13 cellular contexts compared by ENCODE assay signal in genomic region chr7:116777613-116778380, GRCh38.
A peak's percentile ranks its signal among the peaks of the same experiment; 100 is the strongest.
DNase-seq lines count a peak whose midpoint lies in the region; ATAC-seq and TF ChIP-seq lines count a peak whose summit lies in the region.
"Had no signal": no experiment of that assay in that cellular context is flagged by ENCODE, and none has a peak within 500 bp of the region (broad histone marks: within the 10 kb centered on the region; RNA-seq: fewer than 3 reads in every experiment).

No MANE protein-coding gene starts in this region.

- peaks cover 25% of the 10 kb centered on the region for H3F3A ChIP-seq in SK-N-SH (replicated peaks; ENCODE audit: insufficient read depth)

- TF ChIP-seq RAD21 in HCT116 (IDR thresholded peaks at IDR 0.05; ENCODE audit: low read depth) (0 out of 2 replicates have a peak, but pooled peaks have one; percentile 1), SK-N-SH (IDR thresholded peaks at IDR 0.05; ENCODE audit: low read length) (no peak)

- peak overlapping the region; percentile 70 for H3K4me2 ChIP-seq in HCT116 (ENCODE audit: low read length)
- H3K4me2 ChIP-seq in SK-N-SH = peak overlapping the region; percentile 24; the same call in 1 of the 2 replicates
- H3K4me2 ChIP-seq: GM23338 had no signal

- no peak overlapping the region for H2AFZ ChIP-seq in HCT116 (ENCODE audit: low read depth, low read length, poor library complexity, severe bottlenecking)
- H2AFZ ChIP-seq in SK-N-SH (ENCODE audit: low read depth) = no peak overlapping the region
- H2AFZ ChIP-seq: GM23338 had no signal

- H3K36me3 ChIP-seq in HCT116 (ENCODE audit: control insufficient read depth in 1 of 2, insufficient read depth in 2 of 2, low read length in 2 of 2) (peaks cover 20 to 81% of the 10 kb centered on the region in 2 experiments), SK-N-SH (replicated peaks in 1 of 2; ENCODE audit: control insufficient read depth in 1 of 2, insufficient read depth in 2 of 2, low read length in 1 of 2) (peaks cover 12 to 17% of the 10 kb centered on the region in 2 experiments)

- POLR2A ChIA-PET in HCT116 (lab: Charles Lee) = no interaction called here
- POLR2A ChIA-PET in SK-N-SH (lab: Yijun Ruan, JAX) = no interaction called here

- H3K79me2 ChIP-seq in HCT116 (ENCODE audit: insufficient read depth, low read length) (peaks cover 77% of the 10 kb centered on the region), SK-N-SH (ENCODE audit: insufficient read depth) (no peaks in the 10 kb centered on the region)

- CTCF ChIA-PET in HCT116 (lab: Charles Lee) = interaction anchor here (1.1 kb wide), 1 partner anchor 106 kb away, joined by 3 read pairs; the partner anchor contains the start of gene MET
- CTCF ChIA-PET in SK-N-SH (lab: Yijun Ruan, JAX) = interaction anchor here (0.9 to 1.1 kb wide), 2 partner anchors 107 to 187 kb away, joined by 3 read pairs; no protein-coding TSS in a partner anchor

- RAD21 ChIA-PET in HCT116 (lab: Charles Lee; ENCODE audit: low non-redundant PET in 1 of 2, low total read pairs in 2 of 2, uncharacterized antibody in 2 of 2, unreplicated experiment in 2 of 2) = interaction anchor here in 1 of 2 experiments (1.5 kb wide), 1 partner anchor 106 kb away, joined by 4 read pairs; the partner anchor contains the start of gene MET

- H3K9me2 ChIP-seq in HCT116 (ENCODE audit: insufficient read depth) (no peaks in the 10 kb centered on the region), SK-N-SH (no peaks in the 10 kb centered on the region)

- H3K4me3 ChIP-seq in HCT116 (replicated peaks in 1 of 2; ENCODE audit: low read depth in 1 of 2, low read length in 2 of 2) = peak overlapping the region in 1 of 2 experiments; percentile 20; a peak in 1 of 4 replicates
- no peak overlapping the region for H3K4me3 ChIP-seq in SK-N-SH (ENCODE audit: low read depth in 2 of 2, low read length in 1 of 2)
- no peak overlapping the region for H3K4me3 ChIP-seq in fibroblast of mammary gland (ENCODE audit: control insufficient read depth, low read depth, low read length)
- H3K4me3 ChIP-seq: body of pancreas, GM23338, testis had no signal

- peak overlapping the region; percentile 97 for H3K27ac ChIP-seq in HCT116 (ENCODE audit: low read depth, low read length)
- H3K27ac ChIP-seq in SK-N-SH (ENCODE audit: low read depth in 2 of 2, low read length in 1 of 2) = peak overlapping the region; percentile 70 to 74; a peak in 3 of 4 replicates
- H3K27ac ChIP-seq: testis had no signal

- peak overlapping the region; percentile 66 for H3K9ac ChIP-seq in HCT116 (ENCODE audit: low read length)
- no peak overlapping the region; the same call in 1 of the 2 replicates for H3K9ac ChIP-seq in SK-N-SH

- WGBS in SK-N-SH (ENCODE audit: low lambda C conversion rate) = 30% methylated on average over 3 of the region's 3 CpGs

- DNase-seq in HCT116 (ENCODE audit: low read depth, low spot score) = no peak
- no peak for DNase-seq in SK-N-SH
- DNase-seq in fibroblast of mammary gland (ENCODE audit: low read depth) = peak; percentile 69
- DNase-seq in stromal cell of bone marrow (ENCODE audit: low read depth) = peak; percentile 75
- no peak for DNase-seq in posterior vena cava (ENCODE audit: low spot score)
- DNase-seq: body of pancreas, NCI-H1417 treated with DMSO at 0.1 percent for 48 hours, NCI-H82, testis had no signal

- H3K27me3 ChIP-seq in HCT116 (ENCODE audit: insufficient read depth, low read length) (no peaks in the 10 kb centered on the region), SK-N-SH (ENCODE audit: insufficient read depth) (no peaks in the 10 kb centered on the region)
- H3K27me3 ChIP-seq: body of pancreas, testis had no signal

- H3K9me3 ChIP-seq in HCT116 (ENCODE audit: control insufficient read depth in 1 of 2, insufficient read depth in 1 of 2, low read depth in 1 of 2, low read length in 2 of 2) = no peaks in the 10 kb centered on the region
- no peaks in the 10 kb centered on the region for H3K9me3 ChIP-seq in SK-N-SH
- H3K9me3 ChIP-seq: body of pancreas, testis had no signal

- ATAC-seq in HCT116 (no peak), GM21825 (IDR thresholded peaks at IDR 0.05; ENCODE audit: unreplicated experiment) (no peak), GM19397 (IDR thresholded peaks at IDR 0.05; ENCODE audit: unreplicated experiment) (no peak), GM18519 (IDR thresholded peaks at IDR 0.05; ENCODE audit: low FRiP score, unreplicated experiment) (no peak)
- ATAC-seq: body of pancreas, GM23338 had no signal

- peak in 1 of 2 experiments; percentile 89; a peak in 2 of 4 replicates for TF ChIP-seq EP300 in SK-N-SH (IDR thresholded peaks at IDR 0.05; ENCODE audit: borderline replicate concordance in 1 of 2, low read depth in 1 of 2, low read length in 1 of 2)

- TSS peak; percentile 2 for BruUV-seq in HCT116 (replicated peaks; lab: Mats Ljungman, UMichigan)

- TF ChIP-seq POLR2A in HCT116 (IDR thresholded peaks at IDR 0.05; ENCODE audit: borderline replicate concordance, extremely low read depth, insufficient read depth, insufficient read length) = no peak

- intact Hi-C loops in HCT116 (cut with micrococcal nuclease) = loop anchor here (1.0 to 10.0 kb wide), 4 partner anchors 24 to 103 kb away; partner anchors contain the start of gene MET
- intact Hi-C loops in posterior vena cava (cut with DNase I) = no loop called here

- peaks cover 89 to 97% of the 10 kb centered on the region in 2 experiments for H3K4me1 ChIP-seq in HCT116 (ENCODE audit: control insufficient read depth in 1 of 2, insufficient read depth in 2 of 2, low read length in 2 of 2)
- H3K4me1 ChIP-seq in SK-N-SH (ENCODE audit: control insufficient read depth in 1 of 2, insufficient read depth in 2 of 2, low read depth in 1 of 2, low read length in 1 of 2) = peaks cover 4 to 29% of the 10 kb centered on the region in 2 experiments
- H3K4me1 ChIP-seq: testis had no signal

- no peak for TF ChIP-seq CTCF in HCT116 (IDR thresholded peaks at IDR 0.05 in 2 of 3, conservative IDR thresholded peaks at IDR 0.05 in 1 of 3; ENCODE audit: borderline replicate concordance in 1 of 3, insufficient read depth in 1 of 3, low read depth in 2 of 3, low read length in 2 of 3)
- no peak for TF ChIP-seq CTCF in SK-N-SH (IDR thresholded peaks at IDR 0.05)
- no peak for TF ChIP-seq CTCF in fibroblast of mammary gland (conservative IDR thresholded peaks at IDR 0.05; ENCODE audit: control insufficient read depth, insufficient read depth, low read depth, low read length)

- H4K20me1 ChIP-seq in HCT116 (ENCODE audit: insufficient read depth) (no peaks in the 10 kb centered on the region), SK-N-SH (ENCODE audit: insufficient read depth) (no peaks in the 10 kb centered on the region)

TF ChIP-seq in HCT116, 20 proteins besides CTCF, POLR2A, EP300 and RAD21 (continues in another document):
- TF ChIP-seq MAX (IDR thresholded peaks at IDR 0.05) (no peak; the same call in 1 of the 2 replicates), TCF7L2 (IDR thresholded peaks at IDR 0.05; ENCODE audit: borderline replicate concordance, extremely low read depth, insufficient read depth, insufficient read length) (no peak), POLR2AphosphoS5 (IDR thresholded peaks at IDR 0.05; ENCODE audit: low read depth, low read length) (peak; percentile 32; the same call in 1 of the 2 replicates), ZNF274 (IDR thresholded peaks at IDR 0.05; ENCODE audit: low read depth, low read length) (no peak), YY1 (IDR thresholded peaks at IDR 0.05; ENCODE audit: extremely low read depth, insufficient replicate concordance, low read depth, low read length) (no peak), EZH2 (IDR thresholded peaks at IDR 0.05) (no peak), ELF1 (IDR thresholded peaks at IDR 0.05; ENCODE audit: borderline replicate concordance, low read depth) (no peak), SRF (IDR thresholded peaks at IDR 0.05; ENCODE audit: low read depth) (peak; percentile 73; the same call in 1 of the 2 replicates), SIN3A (IDR thresholded peaks at IDR 0.05; ENCODE audit: low read depth) (peak; percentile 30; the same call in 1 of the 2 replicates), CEBPB (IDR thresholded peaks at IDR 0.05; ENCODE audit: low read depth) (peak; percentile 73)

TF ChIP-seq in SK-N-SH, 30 proteins besides CTCF, POLR2A, EP300 and RAD21 (continues in another document):
- TF ChIP-seq NFIC (IDR thresholded peaks at IDR 0.05; ENCODE audit: borderline replicate concordance) = peak; percentile 86
- TF ChIP-seq MAX (IDR thresholded peaks at IDR 0.05; ENCODE audit: low read depth) = no peak
- no peak for TF ChIP-seq EZH2phosphoT487 (IDR thresholded peaks at IDR 0.05; ENCODE audit: borderline replicate concordance, low read depth)
- TF ChIP-seq FOXJ3 (CRISPR knock-in tag; IDR thresholded peaks at IDR 0.05) = no peak
- peak; percentile 52; the same call in 1 of the 2 replicates for TF ChIP-seq PBX3 (IDR thresholded peaks at IDR 0.05)
- peak; percentile 70 for TF ChIP-seq TCF12 (IDR thresholded peaks at IDR 0.05)
- peak; percentile 76 for TF ChIP-seq JUND (IDR thresholded peaks at IDR 0.05)
- no peak for TF ChIP-seq USF1 (IDR thresholded peaks at IDR 0.05; ENCODE audit: borderline replicate concordance, low read depth)

Comparison
In these comparisons a context has a peak if more than half of its experiments do, and no peak if none do; other contexts are left out.
1. DNase-seq: peak in fibroblast of mammary gland (single experiment) and stromal cell of bone marrow (single experiment); none in HCT116 (single experiment), SK-N-SH (single experiment) and posterior vena cava (single experiment).
2. Of the 11 proteins assayed by ChIP-seq in both SK-N-SH and HCT116: peak only in SK-N-SH: none; only in HCT116: POLR2AphosphoS5, RAD21 and SIN3A; in both: JUND; in neither: 7.